ENCODE assay signal across 8 cellular contexts in the genomic region with DNA sequence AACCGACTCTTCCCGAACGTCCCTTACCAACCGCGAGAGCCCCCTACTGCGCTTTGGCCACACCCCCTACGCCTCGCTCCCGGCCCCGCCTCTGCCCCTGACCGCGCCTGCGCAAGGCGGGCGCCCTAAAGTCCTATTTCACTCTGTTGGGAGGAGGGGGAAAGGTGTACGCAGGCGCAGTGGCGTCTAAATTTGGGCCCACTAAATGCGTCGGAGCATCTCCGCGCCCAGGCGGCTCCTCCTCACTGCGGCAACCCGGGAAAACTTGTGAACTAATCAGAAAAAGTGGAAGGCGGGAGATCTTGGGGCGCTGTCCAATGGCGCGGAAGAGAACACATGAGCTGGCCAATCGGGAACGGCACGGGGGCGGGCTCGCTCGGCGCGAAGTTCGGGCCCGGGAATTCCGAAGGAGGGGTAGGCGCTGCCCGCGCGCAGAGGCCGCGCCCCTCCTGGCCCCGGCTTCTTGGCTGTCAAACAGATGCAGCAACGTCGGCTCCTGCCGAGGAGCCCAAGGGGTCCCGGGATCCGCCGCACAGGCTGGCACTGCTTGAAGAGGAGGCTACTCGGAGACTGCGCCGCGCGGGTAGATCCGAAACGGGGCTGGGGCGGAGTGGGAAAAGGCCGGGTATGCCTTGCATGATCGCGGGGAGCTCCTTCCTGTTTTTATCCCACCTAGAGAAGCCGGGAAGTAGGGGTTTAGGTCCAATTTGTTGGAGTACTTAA. TPM values are rescaled to one million over a fixed set of nuclear protein-coding genes. Genes with fewer than 3 reads are reported as not detected.
DNase-seq lines count a peak whose midpoint lies in the region; ATAC-seq and TF ChIP-seq lines count a peak whose summit lies in the region.

Gene TCF19 (plus strand): TSS at position 450 of the 723 bp plus-strand sequence. CDS start 881 bp downstream, outside the sequence.

- DNase-seq in AG20443 (ENCODE audit: low spot score) (peak; percentile 100), NCI-H446 (lab: John Stamatoyannopoulos, UW) (peak; percentile 99), inferior parietal cortex (ENCODE audit: extremely low spot score) (peak; percentile 98), spleen (peak; percentile 99)
- DNase-seq in activated CD4-positive, CD25-positive, alpha-beta regulatory T cell (lab: John Stamatoyannopoulos, UW), result peak; percentile 94 to 98 (median 96)
- DNase-seq in central memory CD4-positive, alpha-beta T cell, result peak; percentile 99

- H3K27ac ChIP-seq in spleen, result peak within 1 kb of the TSS; percentile 42 to 90 (median 79)

- TF ChIP-seq CTCF in spleen (IDR thresholded peaks at IDR 0.05 in 8 of 11, conservative IDR thresholded peaks at IDR 0.05 in 3 of 11), result peak in 3 of 11 experiments; percentile 17 to 46 (median 31)

- peaks cover 11 to 38% (median 25%) of the 10 kb centered on the region in 6 donors for H3K4me1 ChIP-seq in spleen

- intact Hi-C loops in spleen (cut with DNase I; ENCODE audit: low total_unique reads), result no loop called here

- H3K27me3 ChIP-seq in spleen (replicated peaks in 1 of 7), result no peaks in the 10 kb centered on the region

- WGBS in spleen, 5 donors, result 0 to 1% (median 0%) methylated on average over 47 to 65 of the region's 65 CpGs

- TF ChIP-seq POLR2A in spleen (IDR thresholded peaks at IDR 0.05), result peak in 1 of 3 donors; percentile 32

- H3K36me3 ChIP-seq in spleen, result peaks cover 0 to 52% (median 7%) of the 10 kb centered on the region in 6 donors

- ATAC-seq in GM19043 (IDR thresholded peaks at IDR 0.05; ENCODE audit: low read depth, unreplicated experiment), result peak; percentile 88
- ATAC-seq in HG03354 (IDR thresholded peaks at IDR 0.05; ENCODE audit: poor library complexity, severe bottlenecking, unreplicated experiment), result peak; percentile 89

- H3K9me3 ChIP-seq in spleen, result no peaks in the 10 kb centered on the region

- peak within 1 kb of the TSS; percentile 63 to 94 (median 84) for H3K4me3 ChIP-seq in spleen

RNA-seq across cellular contexts. Expression of gene TCF19, which starts in this region (rescaled TPM):
- total RNA-seq in spleen, result 10 to 100 TPM in 4 of 7 donors, 1 to 10 TPM in 3; 6.6 to 12.6 (median 10.2) TPM
- polyA plus RNA-seq in spleen, result 1 to 10 TPM; 6.2 to 9.8 (median 7.1) TPM

Comparison
In these comparisons a context has a peak if more than half of its experiments do, and no peak if none do; other contexts are left out.
1. Peak in every context shown above with its lines: DNase-seq, ATAC-seq, H3K4me3 ChIP-seq and H3K27ac ChIP-seq.